Comparison of ENCODE assay signal across 24 cellular contexts in the genomic region with DNA sequence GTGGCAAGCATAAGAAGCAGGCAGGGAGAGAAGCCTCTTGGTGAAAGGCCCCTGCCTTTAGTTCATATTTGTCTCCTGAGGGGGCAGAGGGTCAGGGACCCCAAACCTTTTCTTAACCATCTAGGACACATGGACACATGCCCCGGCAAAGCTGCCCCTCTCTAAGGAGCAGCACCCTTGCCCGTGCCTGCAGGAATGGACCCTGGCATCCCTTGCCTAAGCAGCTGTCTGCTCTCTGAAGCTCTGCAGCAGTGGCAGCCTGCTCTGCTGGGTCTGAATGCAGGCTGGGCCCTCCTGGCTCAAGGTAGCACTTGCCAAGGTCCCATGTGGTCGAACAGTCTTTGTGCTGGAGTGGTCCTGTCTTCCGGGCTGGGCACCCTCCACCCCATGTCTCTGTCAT.
"Had no signal": no experiment of that assay in that cellular context is flagged by ENCODE, and none has a peak within 500 bp of the region (broad histone marks: within the 10 kb centered on the region; RNA-seq: fewer than 3 reads in every experiment).

No MANE protein-coding gene starts in this region.

- H3K27ac ChIP-seq: cardiac muscle cell, PC-9, RWPE1 had no signal

- H2AFZ ChIP-seq: PC-9 had no signal

- ATAC-seq: activated CD4-positive, alpha-beta T cell treated with anti-CD3 and anti-CD28 coated beads for 36 hours; activated CD8-positive, alpha-beta T cell treated with anti-CD3 and anti-CD28 coated beads, Interleukin-2, amount 10 ng/mL, durations not matched to agents 7 days and 5 days; K562 had no signal

- H3K4me2 ChIP-seq: PC-9 had no signal

- H3K36me3 ChIP-seq: cardiac muscle cell had no signal

- DNase-seq: activated CD4-positive, alpha-beta T cell treated with anti-CD3 and anti-CD28 coated beads for 36 hours; activated CD4-positive, alpha-beta T cell treated with anti-CD3 and anti-CD28 coated beads, Interleukin-2, amount 10 ng/mL, durations not matched to agents 7 days and 5 days; activated CD4-positive, alpha-beta T cell treated with anti-CD3 and anti-CD28 coated beads, Interleukin-2, amount 50 U/mL, for 48 hours; activated CD8-positive, alpha-beta T cell treated with anti-CD3 and anti-CD28 coated beads, Interleukin-2, amount 10 ng/mL, durations not matched to agents 7 days and 5 days; activated naive CD4-positive, alpha-beta T cell treated with anti-CD3 and anti-CD28 coated beads, Interleukin-2, amount 10 ng/mL, durations not matched to agents 7 days and 5 days; activated naive CD8-positive, alpha-beta T cell treated with anti-CD3 and anti-CD28 coated beads, Interleukin-2, amount 50 U/mL, for 24 hours; activated T-cell treated with anti-CD3 and anti-CD28 coated beads, Interleukin-2, amount 50 U/mL, for 4 hours; aorta; IMR-90; NCI-H1417; NCI-H146; NCI-H187; NCI-H2107; NCI-H2171; NCI-H526; NK-92 treated with Interleukin-12 subunit alpha and Interleukin-12 subunit beta, amount 100 ng/mL, for 24 hours; PC-9; Right ventricle myocardium superior; SW 1271; T-helper 1 cell; T1000 had no signal

- H3K4me3 ChIP-seq: cardiac muscle cell, K562, PC-9 had no signal
